32 cellular contexts compared by ENCODE assay signal in genomic region chr21:45709696-45710268, GRCh38.
"Had no signal": no experiment of that assay in that cellular context is flagged by ENCODE, and none has a peak within 500 bp of the region (broad histone marks: within the 10 kb centered on the region; RNA-seq: fewer than 3 reads in every experiment).

No MANE protein-coding gene starts in this region.

- H3K27ac Mint-ChIP-seq: activated B cell treated with CpG ODN at 0.5 μM for 24 hours; activated CD8-positive, alpha-beta T cell treated with anti-CD3 and anti-CD28 coated beads for 36 hours; activated naive CD8-positive, alpha-beta T cell treated with anti-CD3 and anti-CD28 coated beads for 36 hours; activated T-helper 17 cell treated with anti-CD3 and anti-CD28 coated beads, Interleukin-2, amount 50 U/mL, for 72 hours had no signal

- H3K4me3 ChIP-seq: adrenal gland, body of pancreas, MG63, Peyer's patch had no signal

- H3K27ac ChIP-seq: adrenal gland, body of pancreas, Peyer's patch, RWPE1, VCaP had no signal

- H3K9me3 ChIP-seq: adrenal gland, body of pancreas, Peyer's patch had no signal

- H3K27me3 Mint-ChIP-seq: activated CD8-positive, alpha-beta T cell treated with anti-CD3 and anti-CD28 coated beads for 36 hours; activated naive CD8-positive, alpha-beta T cell treated with anti-CD3 and anti-CD28 coated beads for 36 hours had no signal

- H3K4me1 Mint-ChIP-seq: activated B cell treated with CpG ODN at 0.5 μM for 24 hours had no signal

- H3K36me3 Mint-ChIP-seq: activated naive CD8-positive, alpha-beta T cell treated with anti-CD3 and anti-CD28 coated beads for 36 hours had no signal

- H3K4me1 ChIP-seq: adrenal gland, body of pancreas, Peyer's patch had no signal

- ATAC-seq: activated CD8-positive, alpha-beta T cell treated with anti-CD3 and anti-CD28 coated beads for 36 hours; activated T-helper 17 cell treated with anti-CD3 and anti-CD28 coated beads, Interleukin-2, amount 50 U/mL, for 72 hours; body of pancreas; Right ventricle myocardium inferior; SK-N-SH treated with all-trans-retinoic acid at 6 μM for 48 hours had no signal

- H3K27me3 ChIP-seq: adrenal gland, body of pancreas, MG63, Peyer's patch had no signal

- DNase-seq: activated B cell treated with CpG ODN at 0.5 μM for 24 hours; activated CD4-positive, alpha-beta T cell treated with anti-CD3 and anti-CD28 coated beads for 48 hours; activated CD4-positive, CD25-positive, alpha-beta regulatory T cell treated with anti-CD3 and anti-CD28 coated beads, Interleukin-2, amount 50 U/mL, for 72 hours; activated CD8-positive, alpha-beta T cell treated with anti-CD3 and anti-CD28 coated beads for 36 hours; activated effector memory CD4-positive, alpha-beta T cell treated with anti-CD3 and anti-CD28 coated beads, Interleukin-2, amount 50 U/mL, for 16 hours; activated naive CD4-positive, alpha-beta T cell treated with Interleukin-2 at 50 U/mL for 16 hours; activated naive CD8-positive, alpha-beta T cell treated with anti-CD3 and anti-CD28 coated beads for 36 hours; activated T-cell treated with anti-CD3 and anti-CD28 coated beads, Interleukin-2, amount 50 U/mL, for 48 hours; adrenal gland; body of pancreas; caudate nucleus; Karpas-422; KBM-7; MG63; NCI-H1048; NCI-H1105 treated with DMSO at 0.1 percent for 48 hours; NCI-H1436; NCI-H1694; NCI-H1930; NCI-H2081 treated with DMSO at 0.1 percent for 48 hours; NCI-H226; NCI-H446 treated with DMSO at 0.1 percent for 48 hours; NCI-H524; Peyer's patch; T-helper 1 cell; T-helper 2 cell; T-helper 9 cell had no signal

- H3K36me3 ChIP-seq: adrenal gland, MG63, Peyer's patch had no signal

- H3K4me3 Mint-ChIP-seq: activated B cell treated with CpG ODN at 0.5 μM for 24 hours; activated CD8-positive, alpha-beta T cell treated with anti-CD3 and anti-CD28 coated beads for 36 hours; activated naive CD8-positive, alpha-beta T cell treated with anti-CD3 and anti-CD28 coated beads for 36 hours; activated T-helper 17 cell treated with anti-CD3 and anti-CD28 coated beads, Interleukin-2, amount 50 U/mL, for 72 hours had no signal
